10 cellular contexts compared by ENCODE assay signal in genomic region chr2:189411860-189412259, GRCh38. TPM values are rescaled to one million over a fixed set of nuclear protein-coding genes. Genes with fewer than 3 reads are reported as not detected.
DNase-seq lines count a peak whose midpoint lies in the region; ATAC-seq and TF ChIP-seq lines count a peak whose summit lies in the region.
"Had no signal": no experiment of that assay in that cellular context is flagged by ENCODE, and none has a peak within 500 bp of the region (broad histone marks: within the 10 kb centered on the region; RNA-seq: fewer than 3 reads in every experiment).

No MANE protein-coding gene starts in this region.

- peak; percentile 24 to 97 (median 91) for TF ChIP-seq EP300 in sigmoid colon (IDR thresholded peaks at IDR 0.05)

- WGBS in sigmoid colon, 2 donors = 47% methylated on average over 5 of the region's 5 CpGs

- DNase-seq in EL = peak; percentile 86
- peak; percentile 92 for DNase-seq in amniotic epithelial cell (ENCODE audit: low read depth)
- DNase-seq in left ventricle myocardium inferior = no peak
- peak; percentile 69 for DNase-seq in sigmoid colon
- DNase-seq in natural killer cell treated with Interleukin-12 subunit alpha and Interleukin-12 subunit beta and Interleukin-15 and Interleukin-18, amount 100 ng/mL, for 72 hours (ENCODE audit: low spot score) = no peak
- no peak for DNase-seq in hypothalamus (lab: John Stamatoyannopoulos, UW)
- no peak for DNase-seq in ureter (ENCODE audit: low spot score)
- DNase-seq: cortex of kidney had no signal

- ATAC-seq in natural killer cell treated with Interleukin-12 subunit alpha and Interleukin-12 subunit beta and Interleukin-15 and Interleukin-18, amount 100 ng/mL, for 72 hours = no peak
- no peak for ATAC-seq in HG03095 (IDR thresholded peaks at IDR 0.05; ENCODE audit: unreplicated experiment)

- no peaks in the 10 kb centered on the region for H3K36me3 ChIP-seq in left ventricle myocardium inferior
- H3K36me3 ChIP-seq in sigmoid colon = no peaks in the 10 kb centered on the region

- no peak for TF ChIP-seq CTCF in left ventricle myocardium inferior (IDR thresholded peaks at IDR 0.05; ENCODE audit: borderline replicate concordance)
- TF ChIP-seq CTCF in sigmoid colon (IDR thresholded peaks at IDR 0.05) = no peak

- H3K9me3 ChIP-seq in left ventricle myocardium inferior (replicated peaks) (no peaks in the 10 kb centered on the region), sigmoid colon (no peaks in the 10 kb centered on the region)

- H3K4me3 Mint-ChIP-seq in natural killer cell treated with Interleukin-12 subunit alpha and Interleukin-12 subunit beta and Interleukin-15 and Interleukin-18, amount 100 ng/mL, for 72 hours = no peak overlapping the region
- H3K4me3 Mint-ChIP-seq: activated CD4-positive, alpha-beta memory T cell treated with anti-CD3 and anti-CD28 coated beads, Interleukin-2, amount 10 ng/mL, durations not matched to agents 7 days and 5 days had no signal

- peak overlapping the region; percentile 55 for H3K27ac ChIP-seq in left ventricle myocardium inferior (replicated peaks)
- peak overlapping the region; percentile 71 to 84 (median 82) for H3K27ac ChIP-seq in sigmoid colon

- no peak overlapping the region for H3K27ac Mint-ChIP-seq in natural killer cell treated with Interleukin-12 subunit alpha and Interleukin-12 subunit beta and Interleukin-15 and Interleukin-18, amount 100 ng/mL, for 72 hours
- H3K27ac Mint-ChIP-seq: activated CD4-positive, alpha-beta memory T cell treated with anti-CD3 and anti-CD28 coated beads, Interleukin-2, amount 10 ng/mL, durations not matched to agents 7 days and 5 days had no signal

- H3K4me1 ChIP-seq in left ventricle myocardium inferior (no peaks in the 10 kb centered on the region), sigmoid colon (peaks cover 0 to 59% (median 40%) of the 10 kb centered on the region in 4 donors)

- H3K36me3 Mint-ChIP-seq in natural killer cell treated with Interleukin-12 subunit alpha and Interleukin-12 subunit beta and Interleukin-15 and Interleukin-18, amount 100 ng/mL, for 72 hours = no peaks in the 10 kb centered on the region

- no peak overlapping the region for H3K4me3 ChIP-seq in left ventricle myocardium inferior
- no peak overlapping the region for H3K4me3 ChIP-seq in sigmoid colon

- no peaks in the 10 kb centered on the region for H3K27me3 Mint-ChIP-seq in natural killer cell treated with Interleukin-12 subunit alpha and Interleukin-12 subunit beta and Interleukin-15 and Interleukin-18, amount 100 ng/mL, for 72 hours
- H3K27me3 Mint-ChIP-seq: activated CD4-positive, alpha-beta memory T cell treated with anti-CD3 and anti-CD28 coated beads, Interleukin-2, amount 10 ng/mL, durations not matched to agents 7 days and 5 days had no signal

- H3K27me3 ChIP-seq in left ventricle myocardium inferior (ENCODE audit: low read depth) (no peaks in the 10 kb centered on the region), sigmoid colon (no peaks in the 10 kb centered on the region)

- intact Hi-C loops in left ventricle myocardium inferior (cut with micrococcal nuclease) (loop anchor here (5.0 kb wide), 2 partner anchors 320 to 885 kb away; no protein-coding TSS in a partner anchor), sigmoid colon (cut with DNase I) (loop anchor here (2.0 to 5.0 kb wide), 6 partner anchors 65 to 889 kb away; partner anchors contain the start of gene COL5A2)

- no peaks in the 10 kb centered on the region for H3K4me1 Mint-ChIP-seq in natural killer cell treated with Interleukin-12 subunit alpha and Interleukin-12 subunit beta and Interleukin-15 and Interleukin-18, amount 100 ng/mL, for 72 hours (ENCODE audit: low read depth in 2 of 2)

- H3K9me3 Mint-ChIP-seq in natural killer cell treated with Interleukin-12 subunit alpha and Interleukin-12 subunit beta and Interleukin-15 and Interleukin-18, amount 100 ng/mL, for 72 hours = no peaks in the 10 kb centered on the region
- H3K9me3 Mint-ChIP-seq: activated CD4-positive, alpha-beta memory T cell treated with anti-CD3 and anti-CD28 coated beads, Interleukin-2, amount 10 ng/mL, durations not matched to agents 7 days and 5 days had no signal

- no peak for TF ChIP-seq POLR2A in sigmoid colon (IDR thresholded peaks at IDR 0.05)

RNA-seq across cellular contexts. Expression of gene WDR75, which starts 29.4 kb away (rescaled TPM):
- total RNA-seq in left ventricle myocardium inferior = 17.0 TPM
- 10 to 100 TPM; 25.8 to 43.5 (median 32.4) TPM for total RNA-seq in sigmoid colon
- 10 to 100 TPM in 1 of 3 donors, 1 to 10 TPM in 2; 7.6 to 18.4 (median 9.6) TPM for polyA plus RNA-seq in sigmoid colon
- total RNA-seq in natural killer cell treated with Interleukin-12 subunit alpha and Interleukin-12 subunit beta and Interleukin-15 and Interleukin-18, amount 100 ng/mL, for 72 hours = 10 to 100 TPM; 45.1 to 55.6 TPM
- 43.0 TPM for total RNA-seq in ureter

Comparison
In these comparisons a context has a peak if more than half of its experiments do, and no peak if none do; other contexts are left out.
1. DNase-seq: peak in EL (single experiment), amniotic epithelial cell (single experiment) and sigmoid colon (single experiment); none in left ventricle myocardium inferior (single experiment), natural killer cell treated with Interleukin-12 subunit alpha and Interleukin-12 subunit beta and Interleukin-15 and Interleukin-18, amount 100 ng/mL, for 72 hours (single experiment), hypothalamus (0 of 51) and ureter (single experiment).